8 cellular contexts compared by ENCODE assay signal in the genomic region with DNA sequence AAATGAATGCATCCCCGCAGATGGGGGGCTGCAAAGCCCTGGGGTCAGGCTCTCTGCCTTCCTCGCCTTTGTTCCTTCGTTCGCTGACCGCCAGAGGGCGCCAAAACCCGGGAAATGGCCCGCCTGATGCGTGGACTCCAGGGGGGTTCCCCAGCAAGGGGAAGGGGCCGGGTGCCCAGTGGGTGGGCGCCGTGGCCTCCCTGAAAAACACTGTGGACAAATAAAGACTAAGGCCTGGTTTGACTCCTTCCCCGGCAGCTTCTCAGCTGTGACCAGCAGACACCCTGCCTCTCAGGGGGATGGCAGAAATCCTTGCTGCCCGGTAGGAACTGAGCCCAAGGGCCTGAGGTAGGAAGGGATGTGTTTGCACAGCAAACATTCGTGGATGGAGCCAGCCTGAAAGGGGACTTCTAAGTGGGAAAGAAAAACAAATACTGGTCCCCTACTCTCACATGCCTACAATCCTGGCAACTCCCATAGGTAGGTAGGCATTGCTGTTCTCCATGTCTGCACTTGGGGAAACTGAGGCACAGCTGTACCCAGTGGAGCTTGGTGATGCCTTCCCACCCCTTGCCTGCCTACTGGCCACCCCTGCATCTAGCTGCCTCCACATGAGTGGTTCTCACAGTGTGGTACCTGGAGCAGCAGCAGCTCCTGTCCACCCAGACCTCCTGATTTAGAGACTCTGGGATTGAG. TPM values are rescaled to one million over a fixed set of nuclear protein-coding genes. Genes with fewer than 3 reads are reported as not detected.
A peak's percentile ranks its signal among the peaks of the same experiment; 100 is the strongest.
DNase-seq lines count a peak whose midpoint lies in the region; ATAC-seq and TF ChIP-seq lines count a peak whose summit lies in the region.

No MANE protein-coding gene starts in this region.

- 1 to 3% methylated on average over 15 of the region's 15 CpGs for WGBS in lung, 2 donors

- no peaks in the 10 kb centered on the region for H3K9me3 ChIP-seq in lung (ENCODE audit: control insufficient read depth in 2 of 2, insufficient read depth in 1 of 2, low read length in 1 of 2)

- no peak overlapping the region for H3K27ac ChIP-seq in caudate nucleus (ENCODE audit: low read depth, low read length)
- H3K27ac ChIP-seq in lung (ENCODE audit: low read depth in 1 of 2, low read length in 1 of 2), result peak overlapping the region in 1 of 2 donors; percentile 12

- ATAC-seq in lung (ENCODE audit: insufficient read depth, low FRiP score) (peak; percentile 46), HG03442 (IDR thresholded peaks at IDR 0.05; ENCODE audit: unreplicated experiment) (no peak)

- TF ChIP-seq CTCF in lung (IDR thresholded peaks at IDR 0.05; ENCODE audit: control extremely low read depth, extremely low read depth), result peak; percentile 83

- H3K36me3 ChIP-seq in lung (ENCODE audit: control insufficient read depth in 2 of 2, insufficient read depth in 2 of 2, low read length in 2 of 2), result no peaks in the 10 kb centered on the region

- DNase-seq in DMS53 treated with DMSO at 0.1 percent for 48 hours (lab: John Stamatoyannopoulos, UW; ENCODE audit: unreplicated experiment) (peak; percentile 61), caudate nucleus (lab: John Stamatoyannopoulos, UW) (peak in 45 of 61 donors; percentile 8 to 67 (median 33)), lung (ENCODE audit: low spot score) (peak; percentile 74), DMS153 (lab: John Stamatoyannopoulos, UW) (no peak)
- peak; percentile 79 for DNase-seq in activated CD4-positive, CD25-positive, alpha-beta regulatory T cell treated with anti-CD3 and anti-CD28 coated beads, Interleukin-2, amount 50 U/mL, for 72 hours
- peak; percentile 51 to 59 for DNase-seq in stimulated activated CD8-positive, alpha-beta memory T cell treated with anti-CD3 and anti-CD28 coated beads, Interleukin-2, amount 100 ng/mL, for 48 hours (ENCODE audit: low read depth in 2 of 2)

- peaks cover 0 to 27% of the 10 kb centered on the region in 2 donors for H3K4me1 ChIP-seq in lung (ENCODE audit: control insufficient read depth in 2 of 2, insufficient read depth in 2 of 2, low read length in 2 of 2)

- peak; percentile 93 for TF ChIP-seq RAD21 in Ishikawa (IDR thresholded peaks at IDR 0.05; ENCODE audit: low read depth)

- no peak for TF ChIP-seq EP300 in Ishikawa (IDR thresholded peaks at IDR 0.05; ENCODE audit: borderline replicate concordance)

- H3K4me3 ChIP-seq in lung, result no peak overlapping the region

- H3K27me3 ChIP-seq in lung (ENCODE audit: control insufficient read depth, insufficient read depth), result no peaks in the 10 kb centered on the region

TF ChIP-seq in Ishikawa, 13 proteins besides CTCF, POLR2A, EP300 and RAD21:
- TF ChIP-seq, protein P1, sequence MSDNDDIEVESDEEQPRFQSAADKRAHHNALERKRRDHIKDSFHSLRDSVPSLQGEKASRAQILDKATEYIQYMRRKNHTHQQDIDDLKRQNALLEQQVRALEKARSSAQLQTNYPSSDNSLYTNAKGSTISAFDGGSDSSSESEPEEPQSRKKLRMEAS (IDR thresholded peaks at IDR 0.05), result no peak
- TF ChIP-seq ZBTB7A (IDR thresholded peaks at IDR 0.05; ENCODE audit: low read depth), result peak; percentile 63; the same call in 1 of the 2 replicates

RNA-seq across cellular contexts. Expression of a gene that starts 57.7 kb away (rescaled TPM):
- total RNA-seq in lung, result 100 to 1,000 TPM; 310 to 377 TPM
- polyA plus RNA-seq in lung, result 1,000 to 10,000 TPM in 1 of 2 donors, 100 to 1,000 TPM in 1; 138 to 1,153 TPM
